Comparison of ENCODE assay signal across 39 cellular contexts in the genomic region with DNA sequence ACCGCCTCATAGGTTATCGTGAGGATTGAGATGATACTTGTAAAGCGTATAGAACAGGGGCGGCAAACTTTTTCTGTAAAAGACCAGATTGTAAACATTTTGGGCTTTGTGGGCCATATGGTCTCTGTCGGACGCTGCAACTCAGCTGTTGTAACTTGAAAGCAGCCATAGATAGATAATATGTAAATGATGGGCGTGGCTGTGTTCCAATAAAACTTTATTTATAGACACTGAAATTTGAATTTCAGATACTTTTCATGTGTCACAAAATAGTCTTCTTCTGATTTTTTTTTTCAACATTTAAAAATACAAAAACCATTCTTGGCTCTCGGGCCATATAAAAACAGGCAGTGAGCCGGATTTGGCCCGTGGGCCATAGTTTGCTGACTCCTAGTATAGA. TPM values are rescaled to one million over a fixed set of nuclear protein-coding genes. Genes with fewer than 3 reads are reported as not detected.
"Had no signal": no experiment of that assay in that cellular context is flagged by ENCODE, and none has a peak within 500 bp of the region (broad histone marks: within the 10 kb centered on the region; RNA-seq: fewer than 3 reads in every experiment).

No MANE protein-coding gene starts in this region.

- ATAC-seq: activated naive CD4-positive, alpha-beta T cell treated with anti-CD3 and anti-CD28 coated beads, Interleukin-2, amount 50 U/mL, for 72 hours; activated naive CD8-positive, alpha-beta T cell treated with anti-CD3 and anti-CD28 coated beads, Interleukin-2, amount 50 U/mL, for 24 hours; activated T-cell treated with anti-CD3 and anti-CD28 coated beads, Interleukin-2, amount 50 U/mL, for 4 hours; activated T-cell treated with anti-CD3 and anti-CD28 coated beads, Interleukin-2, amount 50 U/mL, for 72 hours; activated T-helper 17 cell treated with anti-CD3 and anti-CD28 coated beads, Interleukin-2, amount 50 U/mL, for 72 hours; body of pancreas had no signal

- FAIRE-seq: astrocyte had no signal

- H3K4me1 ChIP-seq: adrenal gland, ascending aorta, body of pancreas, breast epithelium had no signal

- H3K9me3 ChIP-seq: adrenal gland, ascending aorta, body of pancreas, breast epithelium had no signal

- H3K27ac ChIP-seq: adrenal gland, ascending aorta, body of pancreas, brain microvascular endothelial cell, breast epithelium, cardiac muscle cell had no signal

- H3K4me3 ChIP-seq: adrenal gland, ascending aorta, body of pancreas, breast epithelium, cardiac muscle cell had no signal

- H3K36me3 ChIP-seq: adrenal gland, ascending aorta, brain microvascular endothelial cell, breast epithelium, cardiac muscle cell had no signal

- DNase-seq: activated effector memory CD4-positive, alpha-beta T cell treated with anti-CD3 and anti-CD28 coated beads, Interleukin-2, amount 50 U/mL, for 16 hours; activated effector memory CD4-positive, alpha-beta T cell treated with Interleukin-2 at 50 U/mL for 16 hours; activated gamma-delta T cell; activated gamma-delta T cell treated with Interleukin-2 at 50 U/mL for 16 hours; activated naive CD4-positive, alpha-beta T cell treated with anti-CD3 and anti-CD28 coated beads for 36 hours; activated naive CD4-positive, alpha-beta T cell treated with anti-CD3 and anti-CD28 coated beads, Interleukin-2, amount 10 ng/mL, durations not matched to agents 7 days and 5 days; activated naive CD4-positive, alpha-beta T cell treated with anti-CD3 and anti-CD28 coated beads, Interleukin-2, amount 50 U/mL, for 16 hours; activated naive CD4-positive, alpha-beta T cell treated with Interleukin-2 at 50 U/mL for 16 hours; activated naive CD8-positive, alpha-beta T cell treated with anti-CD3 and anti-CD28 coated beads for 36 hours; activated naive CD8-positive, alpha-beta T cell treated with anti-CD3 and anti-CD28 coated beads, Interleukin-2, amount 10 ng/mL, durations not matched to agents 7 days and 5 days; activated naive CD8-positive, alpha-beta T cell treated with anti-CD3 and anti-CD28 coated beads, Interleukin-2, amount 50 U/mL, for 24 hours; activated T-cell treated with anti-CD3 and anti-CD28 coated beads, Interleukin-2, amount 50 U/mL, for 1 hour; activated T-cell treated with anti-CD3 and anti-CD28 coated beads, Interleukin-2, amount 50 U/mL, for 24 hours; activated T-cell treated with anti-CD3 and anti-CD28 coated beads, Interleukin-2, amount 50 U/mL, for 4 hours; activated T-cell treated with anti-CD3 and anti-CD28 coated beads, Interleukin-2, amount 50 U/mL, for 48 hours; activated T-cell treated with anti-CD3 and anti-CD28 coated beads, Interleukin-2, amount 50 U/mL, for 72 hours; adrenal gland; amniotic stem cell; amygdala; anterior cingulate cortex; aorta; body of pancreas; brain microvascular endothelial cell; caudate nucleus; central memory CD4-positive, alpha-beta T cell; cerebellar nuclear complex had no signal

- H3K27me3 ChIP-seq: adrenal gland, ascending aorta, body of pancreas, breast epithelium, cardiac muscle cell had no signal

RNA-seq across cellular contexts. Expression of gene ACTL8, which starts 15.9 kb away (rescaled TPM):
- total RNA-seq: activated naive CD8-positive, alpha-beta T cell treated with anti-CD3 and anti-CD28 coated beads for 36 hours; activated naive CD8-positive, alpha-beta T cell treated with anti-CD3 and anti-CD28 coated beads, Interleukin-2, amount 10 ng/mL, durations not matched to agents 7 days and 5 days; activated T-cell treated with anti-CD3 and anti-CD28 coated beads, Interleukin-2, amount 50 U/mL, for 4 hours; activated T-cell treated with anti-CD3 and anti-CD28 coated beads, Interleukin-2, amount 50 U/mL, for 72 hours; activated T-helper 1 cell treated with anti-CD3 and anti-CD28 coated beads, Interleukin-12 subunit alpha, Interleukin-12 subunit beta, Interleukin-2, Interleukin-4 antibody, amounts not matched to agents 30 ng/mL and 10 ng/mL and 1 ng/mL, durations not matched to agents 14 hours and 24 hours and 36 hours; activated T-helper 2 cell treated with anti-CD3 and anti-CD28 coated beads, Interferon-gamma antibody, Interleukin-2, Interleukin-4, amounts not matched to agents 10 μg/mL and 5 μg/mL and 100 μg/mL, durations not matched to agents 14 hours and 24 hours and 36 hours; adrenal gland; aorta; ascending aorta; body of pancreas; breast epithelium; bronchial epithelial cell; cardiac muscle cell; cardiac septum; cerebellum; chondrocyte had no signal
- polyA plus RNA-seq: adipose tissue, adrenal gland, aorta, cardiac muscle cell had no signal
